Comparison of ENCODE assay signal across 18 cellular contexts in genomic region chr16:73955255-73955654, GRCh38.
DNase-seq lines count a peak whose midpoint lies in the region; ATAC-seq and TF ChIP-seq lines count a peak whose summit lies in the region.
"Had no signal": no experiment of that assay in that cellular context is flagged by ENCODE, and none has a peak within 500 bp of the region (broad histone marks: within the 10 kb centered on the region; RNA-seq: fewer than 3 reads in every experiment).

No MANE protein-coding gene starts in this region.

- H3K27ac ChIP-seq in smooth muscle cell (ENCODE audit: low read depth) = no peak overlapping the region
- H3K27ac ChIP-seq: 22Rv1, BLaER1, C4-2B had no signal

- H3K4me2 ChIP-seq in smooth muscle cell = peak overlapping the region; percentile 27
- H3K4me2 ChIP-seq: BLaER1 had no signal

- H3K9me3 Mint-ChIP-seq in nephron = peaks cover 3% of the 10 kb centered on the region
- H3K9me3 Mint-ChIP-seq: CD8-positive, alpha-beta T cell; HFFc6 had no signal

- H3K27me3 ChIP-seq in smooth muscle cell (ENCODE audit: low read depth) = no peaks in the 10 kb centered on the region
- H3K27me3 ChIP-seq: BLaER1 had no signal

- no peak overlapping the region for H3K9ac ChIP-seq in smooth muscle cell (ENCODE audit: low read depth)
- H3K9ac ChIP-seq: BLaER1 had no signal

- peak overlapping the region in 2 of 3 experiments; percentile 38 to 50 for H3K27ac Mint-ChIP-seq in nephron
- H3K27ac Mint-ChIP-seq: B cell; CD4-positive, CD25-positive, alpha-beta regulatory T cell; CD8-positive, alpha-beta T cell; HFFc6 had no signal

- H3K4me3 ChIP-seq in smooth muscle cell = peak overlapping the region; percentile 12
- H3K4me3 ChIP-seq: BLaER1, HAP-1 had no signal

- H3K4me1 ChIP-seq in smooth muscle cell (ENCODE audit: low read depth) = no peaks in the 10 kb centered on the region
- H3K4me1 ChIP-seq: BLaER1, HAP-1 had no signal

- peaks cover 33% of the 10 kb centered on the region for H3K4me1 Mint-ChIP-seq in nephron
- H3K4me1 Mint-ChIP-seq: B cell; CD4-positive, CD25-positive, alpha-beta regulatory T cell had no signal

- peak; percentile 58 for DNase-seq in NCI-H82 (lab: John Stamatoyannopoulos, UW)
- DNase-seq in smooth muscle cell (lab: John Stamatoyannopoulos, UW; ENCODE audit: unreplicated experiment) = no peak
- DNase-seq in central memory CD4-positive, alpha-beta T cell = no peak
- no peak for DNase-seq in activated CD4-positive, alpha-beta T cell treated with anti-CD3 and anti-CD28 coated beads for 1 hour
- DNase-seq in DMS153 (lab: John Stamatoyannopoulos, UW) = no peak
- DNase-seq: CD4-positive, CD25-positive, alpha-beta regulatory T cell; CD8-positive, alpha-beta T cell; DMS 273 treated with DMSO at 0.1 percent for 48 hours; DND-41; GOT3; HFFc6 had no signal

- H3K9me3 ChIP-seq in smooth muscle cell (replicated peaks; ENCODE audit: low read depth) = no peaks in the 10 kb centered on the region
- H3K9me3 ChIP-seq: BLaER1, HAP-1 had no signal

- peak overlapping the region; percentile 42 for H2AFZ ChIP-seq in smooth muscle cell (ENCODE audit: low read depth)

- no peaks in the 10 kb centered on the region for H3F3A ChIP-seq in smooth muscle cell (ENCODE audit: low read depth)

- no peaks in the 10 kb centered on the region for H4K20me1 ChIP-seq in smooth muscle cell (ENCODE audit: low read depth)
- H4K20me1 ChIP-seq: BLaER1 had no signal

- no peaks in the 10 kb centered on the region for H3K36me3 ChIP-seq in smooth muscle cell (ENCODE audit: low read depth)
- H3K36me3 ChIP-seq: BLaER1, HAP-1 had no signal

- H3K27me3 Mint-ChIP-seq in nephron (ENCODE audit: low read depth) = peaks cover 5% of the 10 kb centered on the region
- H3K27me3 Mint-ChIP-seq: CD4-positive, CD25-positive, alpha-beta regulatory T cell had no signal

- H3K4me3 Mint-ChIP-seq in nephron = no peak overlapping the region
- H3K4me3 Mint-ChIP-seq: B cell; CD4-positive, CD25-positive, alpha-beta regulatory T cell; CD8-positive, alpha-beta T cell; HFFc6 had no signal

- no peak for ATAC-seq in SK-N-SH treated with all-trans-retinoic acid at 6 μM for 48 hours
- ATAC-seq: CD8-positive, alpha-beta T cell had no signal

- 90% methylated on average over 1 of the region's 1 CpG for WGBS in smooth muscle cell (ENCODE audit: low lambda C conversion rate)

- H3K36me3 Mint-ChIP-seq in nephron (ENCODE audit: low read depth) = no peaks in the 10 kb centered on the region
- H3K36me3 Mint-ChIP-seq: CD4-positive, CD25-positive, alpha-beta regulatory T cell; CD8-positive, alpha-beta T cell had no signal

- TF ChIP-seq CTCF in nephron (IDR thresholded peaks at IDR 0.05; ENCODE audit: unreplicated experiment in 3 of 3) = no peak
- no peak for TF ChIP-seq CTCF in smooth muscle cell (IDR thresholded peaks at IDR 0.05; ENCODE audit: borderline replicate concordance, insufficient read depth, poor library complexity, severe bottlenecking)

- H3K79me2 ChIP-seq in smooth muscle cell (ENCODE audit: low read depth) = no peaks in the 10 kb centered on the region

TF ChIP-seq in SK-N-SH treated with all-trans-retinoic acid at 6 μM for 48 hours, 23 proteins besides CTCF, POLR2A, EP300 and RAD21:
- TF ChIP-seq RARB (CRISPR knock-in tag; IDR thresholded peaks at IDR 0.05) (no peak), BACH2 (CRISPR knock-in tag; IDR thresholded peaks at IDR 0.05; ENCODE audit: borderline replicate concordance) (no peak), ZFP30 (CRISPR knock-in tag; IDR thresholded peaks at IDR 0.05) (no peak), ISL1 (CRISPR knock-in tag; IDR thresholded peaks at IDR 0.05) (no peak), ZNF8 (CRISPR knock-in tag; IDR thresholded peaks at IDR 0.05) (no peak), CSDC2 (CRISPR knock-in tag; IDR thresholded peaks at IDR 0.05) (no peak), OSR1 (CRISPR knock-in tag; IDR thresholded peaks at IDR 0.05) (no peak), TOX (CRISPR knock-in tag; IDR thresholded peaks at IDR 0.05; ENCODE audit: borderline replicate concordance) (no peak), TCF4 (CRISPR knock-in tag; IDR thresholded peaks at IDR 0.05; ENCODE audit: borderline replicate concordance) (peak; percentile 31; the same call in 1 of the 2 replicates), ARNTL (CRISPR knock-in tag; IDR thresholded peaks at IDR 0.05; ENCODE audit: borderline replicate concordance, low read depth) (no peak), SNAI2 (CRISPR knock-in tag; IDR thresholded peaks at IDR 0.05) (no peak)
- TF ChIP-seq, protein P1, sequence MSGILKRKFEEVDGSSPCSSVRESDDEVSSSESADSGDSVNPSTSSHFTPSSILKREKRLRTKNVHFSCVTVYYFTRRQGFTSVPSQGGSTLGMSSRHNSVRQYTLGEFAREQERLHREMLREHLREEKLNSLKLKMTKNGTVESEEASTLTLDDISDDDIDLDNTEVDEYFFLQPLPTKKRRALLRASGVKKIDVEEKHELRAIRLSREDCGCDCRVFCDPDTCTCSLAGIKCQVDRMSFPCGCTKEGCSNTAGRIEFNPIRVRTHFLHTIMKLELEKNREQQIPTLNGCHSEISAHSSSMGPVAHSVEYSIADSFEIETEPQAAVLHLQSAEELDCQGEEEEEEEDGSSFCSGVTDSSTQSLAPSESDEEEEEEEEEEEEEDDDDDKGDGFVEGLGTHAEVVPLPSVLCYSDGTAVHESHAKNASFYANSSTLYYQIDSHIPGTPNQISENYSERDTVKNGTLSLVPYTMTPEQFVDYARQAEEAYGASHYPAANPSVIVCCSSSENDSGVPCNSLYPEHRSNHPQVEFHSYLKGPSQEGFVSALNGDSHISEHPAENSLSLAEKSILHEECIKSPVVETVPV (CRISPR knock-in tag; IDR thresholded peaks at IDR 0.05) = no peak
- TF ChIP-seq, protein P2, sequence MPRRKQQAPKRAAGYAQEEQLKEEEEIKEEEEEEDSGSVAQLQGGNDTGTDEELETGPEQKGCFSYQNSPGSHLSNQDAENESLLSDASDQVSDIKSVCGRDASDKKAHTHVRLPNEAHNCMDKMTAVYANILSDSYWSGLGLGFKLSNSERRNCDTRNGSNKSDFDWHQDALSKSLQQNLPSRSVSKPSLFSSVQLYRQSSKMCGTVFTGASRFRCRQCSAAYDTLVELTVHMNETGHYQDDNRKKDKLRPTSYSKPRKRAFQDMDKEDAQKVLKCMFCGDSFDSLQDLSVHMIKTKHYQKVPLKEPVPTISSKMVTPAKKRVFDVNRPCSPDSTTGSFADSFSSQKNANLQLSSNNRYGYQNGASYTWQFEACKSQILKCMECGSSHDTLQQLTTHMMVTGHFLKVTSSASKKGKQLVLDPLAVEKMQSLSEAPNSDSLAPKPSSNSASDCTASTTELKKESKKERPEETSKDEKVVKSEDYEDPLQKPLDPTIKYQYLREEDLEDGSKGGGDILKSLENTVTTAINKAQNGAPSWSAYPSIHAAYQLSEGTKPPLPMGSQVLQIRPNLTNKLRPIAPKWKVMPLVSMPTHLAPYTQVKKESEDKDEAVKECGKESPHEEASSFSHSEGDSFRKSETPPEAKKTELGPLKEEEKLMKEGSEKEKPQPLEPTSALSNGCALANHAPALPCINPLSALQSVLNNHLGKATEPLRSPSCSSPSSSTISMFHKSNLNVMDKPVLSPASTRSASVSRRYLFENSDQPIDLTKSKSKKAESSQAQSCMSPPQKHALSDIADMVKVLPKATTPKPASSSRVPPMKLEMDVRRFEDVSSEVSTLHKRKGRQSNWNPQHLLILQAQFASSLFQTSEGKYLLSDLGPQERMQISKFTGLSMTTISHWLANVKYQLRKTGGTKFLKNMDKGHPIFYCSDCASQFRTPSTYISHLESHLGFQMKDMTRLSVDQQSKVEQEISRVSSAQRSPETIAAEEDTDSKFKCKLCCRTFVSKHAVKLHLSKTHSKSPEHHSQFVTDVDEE (CRISPR knock-in tag; IDR thresholded peaks at IDR 0.05) = 0 out of 2 replicates have a peak, but pooled peaks have one; percentile 15
- TF ChIP-seq, protein P3, sequence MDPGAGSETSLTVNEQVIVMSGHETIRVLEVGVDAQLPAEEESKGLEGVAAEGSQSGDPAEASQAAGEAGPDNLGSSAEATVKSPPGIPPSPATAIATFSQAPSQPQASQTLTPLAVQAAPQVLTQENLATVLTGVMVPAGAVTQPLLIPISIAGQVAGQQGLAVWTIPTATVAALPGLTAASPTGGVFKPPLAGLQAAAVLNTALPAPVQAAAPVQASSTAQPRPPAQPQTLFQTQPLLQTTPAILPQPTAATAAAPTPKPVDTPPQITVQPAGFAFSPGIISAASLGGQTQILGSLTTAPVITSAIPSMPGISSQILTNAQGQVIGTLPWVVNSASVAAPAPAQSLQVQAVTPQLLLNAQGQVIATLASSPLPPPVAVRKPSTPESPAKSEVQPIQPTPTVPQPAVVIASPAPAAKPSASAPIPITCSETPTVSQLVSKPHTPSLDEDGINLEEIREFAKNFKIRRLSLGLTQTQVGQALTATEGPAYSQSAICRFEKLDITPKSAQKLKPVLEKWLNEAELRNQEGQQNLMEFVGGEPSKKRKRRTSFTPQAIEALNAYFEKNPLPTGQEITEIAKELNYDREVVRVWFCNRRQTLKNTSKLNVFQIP (CRISPR knock-in tag; IDR thresholded peaks at IDR 0.05; ENCODE audit: borderline replicate concordance, low read depth) = no peak
- TF ChIP-seq, protein P4, sequence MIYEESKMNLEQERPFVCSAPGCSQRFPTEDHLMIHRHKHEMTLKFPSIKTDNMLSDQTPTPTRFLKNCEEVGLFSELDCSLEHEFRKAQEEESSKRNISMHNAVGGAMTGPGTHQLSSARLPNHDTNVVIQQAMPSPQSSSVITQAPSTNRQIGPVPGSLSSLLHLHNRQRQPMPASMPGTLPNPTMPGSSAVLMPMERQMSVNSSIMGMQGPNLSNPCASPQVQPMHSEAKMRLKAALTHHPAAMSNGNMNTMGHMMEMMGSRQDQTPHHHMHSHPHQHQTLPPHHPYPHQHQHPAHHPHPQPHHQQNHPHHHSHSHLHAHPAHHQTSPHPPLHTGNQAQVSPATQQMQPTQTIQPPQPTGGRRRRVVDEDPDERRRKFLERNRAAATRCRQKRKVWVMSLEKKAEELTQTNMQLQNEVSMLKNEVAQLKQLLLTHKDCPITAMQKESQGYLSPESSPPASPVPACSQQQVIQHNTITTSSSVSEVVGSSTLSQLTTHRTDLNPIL (CRISPR knock-in tag; IDR thresholded peaks at IDR 0.05; ENCODE audit: low read depth) = no peak
